Comparison of ENCODE assay signal across 12 cellular contexts in genomic region chr17:16979237-16979823, GRCh38. TPM values are rescaled to one million over a fixed set of nuclear protein-coding genes. Genes with fewer than 3 reads are reported as not detected.
"Had no signal": no experiment of that assay in that cellular context is flagged by ENCODE, and none has a peak within 500 bp of the region (broad histone marks: within the 10 kb centered on the region; RNA-seq: fewer than 3 reads in every experiment).

No MANE protein-coding gene starts in this region.

RNA-seq across cellular contexts. Expression of gene TNFRSF13B, which starts 7.4 kb away (rescaled TPM):
- total RNA-seq: activated CD4-positive, alpha-beta memory T cell treated with anti-CD3 and anti-CD28 coated beads for 36 hours; activated CD4-positive, alpha-beta T cell treated with anti-CD3 and anti-CD28 coated beads, Interleukin-2, amount 10 ng/mL, durations not matched to agents 24 days and 14 days; activated naive CD8-positive, alpha-beta T cell treated with anti-CD3 and anti-CD28 coated beads, Interleukin-2, amount 10 ng/mL, durations not matched to agents 7 days and 5 days; ascending aorta; cardiac muscle cell; dermis microvascular lymphatic vessel endothelial cell; esophagus squamous epithelium; frontal cortex; left lobe of liver; right cardiac atrium; skeletal muscle tissue; uterus had no signal
- polyA plus RNA-seq: cardiac muscle cell, right cardiac atrium had no signal
